In genomic region chr6:72642435-72642834, GRCh38 we compare ENCODE assay signal across 2 cellular contexts.
TF ChIP-seq lines count a peak whose summit lies in the region.

No MANE protein-coding gene starts in this region.

TF ChIP-seq in SK-N-SH, 30 proteins besides CTCF, POLR2A, EP300 and RAD21 (continued from another document):
- no peak for TF ChIP-seq REST (IDR thresholded peaks at IDR 0.05; ENCODE audit: low read depth, low read length)
- peak; percentile 34; the same call in 1 of the 2 replicates for TF ChIP-seq PBX3 (IDR thresholded peaks at IDR 0.05)
- TF ChIP-seq TAF1 (IDR thresholded peaks at IDR 0.05; ENCODE audit: borderline replicate concordance, low read depth, low read length) = no peak

TF ChIP-seq in SK-N-SH treated with all-trans-retinoic acid at 6 μM for 48 hours, 23 proteins besides CTCF, POLR2A, EP300 and RAD21 (continued from another document):
- TF ChIP-seq CREB5 (CRISPR knock-in tag; IDR thresholded peaks at IDR 0.05; ENCODE audit: low read depth) (no peak), ESRRG (CRISPR knock-in tag; IDR thresholded peaks at IDR 0.05) (no peak), ZNF70 (CRISPR knock-in tag; IDR thresholded peaks at IDR 0.05) (no peak), TCF4 (CRISPR knock-in tag; IDR thresholded peaks at IDR 0.05; ENCODE audit: borderline replicate concordance) (no peak), OSR1 (CRISPR knock-in tag; IDR thresholded peaks at IDR 0.05) (no peak), PATZ1 (CRISPR knock-in tag; IDR thresholded peaks at IDR 0.05; ENCODE audit: borderline replicate concordance) (no peak), ZFP30 (CRISPR knock-in tag; IDR thresholded peaks at IDR 0.05) (no peak), ISL1 (CRISPR knock-in tag; IDR thresholded peaks at IDR 0.05) (no peak), TOX (CRISPR knock-in tag; IDR thresholded peaks at IDR 0.05; ENCODE audit: borderline replicate concordance) (no peak), ARNTL (CRISPR knock-in tag; IDR thresholded peaks at IDR 0.05; ENCODE audit: borderline replicate concordance, low read depth) (no peak), ZFP3 (CRISPR knock-in tag; IDR thresholded peaks at IDR 0.05) (no peak), ZC3H10 (CRISPR knock-in tag; IDR thresholded peaks at IDR 0.05) (no peak)
